2 cellular contexts compared by ENCODE assay signal in genomic region chr9:39279995-39280394, GRCh38. TPM values are rescaled to one million over a fixed set of nuclear protein-coding genes. Genes with fewer than 3 reads are reported as not detected.
"Had no signal": no experiment of that assay in that cellular context is flagged by ENCODE, and none has a peak within 500 bp of the region (broad histone marks: within the 10 kb centered on the region; RNA-seq: fewer than 3 reads in every experiment).

No MANE protein-coding gene starts in this region.

RNA-seq across cellular contexts. Expression of gene CNTNAP3, which starts 8.0 kb away (rescaled TPM):
- total RNA-seq: GM23248, HFFc6 had no signal
- polyA plus RNA-seq: GM23248 had no signal
